Comparison of ENCODE assay signal across 34 cellular contexts in genomic region chr5:94977437-94977836, GRCh38.
"Had no signal": no experiment of that assay in that cellular context is flagged by ENCODE, and none has a peak within 500 bp of the region (broad histone marks: within the 10 kb centered on the region; RNA-seq: fewer than 3 reads in every experiment).

No MANE protein-coding gene starts in this region.

- H3K4me3 ChIP-seq: MG63 had no signal

- H3K36me3 ChIP-seq: MG63 had no signal

- H3K27me3 ChIP-seq: MG63 had no signal

- DNase-seq: Karpas-422, Kasumi-1, MG63, MM.1S, NCI-H1048, NCI-H1092, NCI-H1092 treated with DMSO at 0.1 percent for 48 hours, NCI-H1105, NCI-H1105 treated with DMSO at 0.1 percent for 48 hours, NCI-H1417, NCI-H1417 treated with DMSO at 0.1 percent for 48 hours, NCI-H1436, NCI-H1436 treated with DMSO at 0.1 percent for 48 hours, NCI-H146, NCI-H1694, NCI-H1694 treated with DMSO at 0.1 percent for 48 hours, NCI-H187, NCI-H187 treated with DMSO at 0.1 percent for 48 hours, NCI-H1930, NCI-H2029, NCI-H2029 treated with DMSO at 0.1 percent for 48 hours, NCI-H2081, NCI-H2081 treated with DMSO at 0.1 percent for 48 hours, NCI-H2107, NCI-H2171, NCI-H2171 treated with DMSO at 0.1 percent for 48 hours, NCI-H2227 treated with DMSO at 0.1 percent for 48 hours, NCI-H226, NCI-H345, NCI-H446, NCI-H446 treated with DMSO at 0.1 percent for 48 hours, NCI-H510A, NCI-H510A treated with DMSO at 0.1 percent for 48 hours, NCI-H524 had no signal
